ENCODE assay signal across 7 cellular contexts in genomic region chr19:47343194-47343802, GRCh38. TPM values are rescaled to one million over a fixed set of nuclear protein-coding genes. Genes with fewer than 3 reads are reported as not detected.
"Had no signal": no experiment of that assay in that cellular context is flagged by ENCODE, and none has a peak within 500 bp of the region (broad histone marks: within the 10 kb centered on the region; RNA-seq: fewer than 3 reads in every experiment).

No MANE protein-coding gene starts in this region.

- H3K9me3 ChIP-seq: HAP-1 had no signal

- H3K4me3 ChIP-seq: GM23338, HAP-1 had no signal

- H3K4me2 ChIP-seq: GM23338 had no signal

- H3K9me3 Mint-ChIP-seq: IgD-negative memory B cell had no signal

- H3K36me3 ChIP-seq: HAP-1 had no signal

- DNase-seq: H7, KG1 had no signal

- H3K4me1 Mint-ChIP-seq: GM23338 had no signal

- H2AFZ ChIP-seq: GM23338 had no signal

- H3K4me3 Mint-ChIP-seq: GM23338, IgD-negative memory B cell had no signal

- ATAC-seq: GM23338, HCT116 had no signal

- H3K27ac Mint-ChIP-seq: GM23338, IgD-negative memory B cell had no signal

- H3K4me1 ChIP-seq: HAP-1 had no signal

RNA-seq across cellular contexts. Expression of gene C5AR2, which starts 11.3 kb away (rescaled TPM):
- total RNA-seq: HT-29 had no signal
- polyA plus RNA-seq: GM23338 had no signal

RNA-seq across cellular contexts. Expression of gene C5AR1, which starts 33.6 kb away (rescaled TPM):
- total RNA-seq: GM23338 had no signal
